Comparison of ENCODE assay signal across 20 cellular contexts in genomic region chr12:93080452-93080851, GRCh38.
DNase-seq lines count a peak whose midpoint lies in the region; ATAC-seq and TF ChIP-seq lines count a peak whose summit lies in the region.
"Had no signal": no experiment of that assay in that cellular context is flagged by ENCODE, and none has a peak within 500 bp of the region (broad histone marks: within the 10 kb centered on the region; RNA-seq: fewer than 3 reads in every experiment).

No MANE protein-coding gene starts in this region.

- no peaks in the 10 kb centered on the region for H3K36me3 ChIP-seq in HUES6 (ENCODE audit: control insufficient read depth, insufficient read depth, low read length)
- H3K36me3 ChIP-seq in skeletal muscle satellite cell (ENCODE audit: insufficient read depth, low read length) = no peaks in the 10 kb centered on the region
- H3K36me3 ChIP-seq in colonic mucosa = no peaks in the 10 kb centered on the region
- H3K36me3 ChIP-seq: prostate gland, spleen, upper lobe of left lung had no signal

- peaks cover 35% of the 10 kb centered on the region for H3K4me1 ChIP-seq in HUES6 (ENCODE audit: control insufficient read depth, insufficient read depth, low read length)
- peaks cover 14% of the 10 kb centered on the region for H3K4me1 ChIP-seq in skeletal muscle satellite cell (ENCODE audit: control insufficient read depth, insufficient read depth, low read length)
- H3K4me1 ChIP-seq in colonic mucosa = no peaks in the 10 kb centered on the region
- H3K4me1 ChIP-seq: prostate gland, spleen, upper lobe of left lung had no signal

- no peaks in the 10 kb centered on the region for H3K36me3 Mint-ChIP-seq in chondrocyte (ENCODE audit: low read depth)
- H3K36me3 Mint-ChIP-seq: activated naive CD8-positive, alpha-beta T cell; naive thymus-derived CD8-positive, alpha-beta T cell had no signal

- H3K27ac ChIP-seq in HUES6 (ENCODE audit: low read depth, low read length) (peak overlapping the region; percentile 86), colonic mucosa (no peak overlapping the region)
- H3K27ac ChIP-seq: spleen, upper lobe of left lung had no signal

- ATAC-seq in GM18909 (IDR thresholded peaks at IDR 0.05; ENCODE audit: poor library complexity, unreplicated experiment) (no peak), HG03469 (IDR thresholded peaks at IDR 0.05; ENCODE audit: unreplicated experiment) (no peak)
- ATAC-seq: activated T-helper 17 cell treated with anti-CD3 and anti-CD28 coated beads, Interleukin-2, amount 50 U/mL, for 72 hours; naive thymus-derived CD8-positive, alpha-beta T cell; stimulated activated naive CD8-positive, alpha-beta T cell treated with anti-CD3 and anti-CD28 coated beads, Interleukin-15, amount 100 ng/mL, for 72 hours had no signal

- intact Hi-C loops in colonic mucosa (cut with DNase I) = no loop called here

- H3K9me3 ChIP-seq in HUES6 (ENCODE audit: control insufficient read depth, insufficient read depth, low read depth, low read length) (no peaks in the 10 kb centered on the region), skeletal muscle satellite cell (replicated peaks; ENCODE audit: low read length) (no peaks in the 10 kb centered on the region), colonic mucosa (no peaks in the 10 kb centered on the region)
- H3K9me3 ChIP-seq: prostate gland, spleen, upper lobe of left lung had no signal

- DNase-seq in chondrocyte (ENCODE audit: low spot score) (no peak), iPS-NIHi7 (ENCODE audit: extremely low spot score) (peak; percentile 60), colonic mucosa (no peak)
- DNase-seq: cortex of kidney; DND-41; naive thymus-derived CD8-positive, alpha-beta T cell; NCI-H1436; NCI-H526 treated with DMSO at 0.1 percent for 48 hours; Right ventricle myocardium superior; spleen; stimulated activated CD4-positive, alpha-beta T cell treated with anti-CD3 and anti-CD28 coated beads, Interleukin-4, amount 100 ng/mL, for 24 hours; stimulated activated naive CD8-positive, alpha-beta T cell treated with anti-CD3 and anti-CD28 coated beads, Interleukin-15, amount 100 ng/mL, for 72 hours; upper lobe of left lung had no signal

- H3K4me3 ChIP-seq in HUES6 (ENCODE audit: low read depth, low read length) (peak overlapping the region; percentile 42), skeletal muscle satellite cell (ENCODE audit: low read length) (no peak overlapping the region), colonic mucosa (no peak overlapping the region)
- H3K4me3 ChIP-seq: prostate gland, spleen, upper lobe of left lung had no signal

- H3K9ac ChIP-seq in HUES6 (ENCODE audit: low read length) (peak overlapping the region; percentile 58), skeletal muscle satellite cell (ENCODE audit: low read depth, low read length) (no peak overlapping the region), colonic mucosa (ENCODE audit: low read depth in 2 of 2, low read length in 2 of 2) (no peak overlapping the region)

- peak overlapping the region; percentile 92 for H3K27ac Mint-ChIP-seq in chondrocyte (ENCODE audit: unreplicated experiment)
- H3K27ac Mint-ChIP-seq: activated naive CD8-positive, alpha-beta T cell; activated T-helper 17 cell treated with anti-CD3 and anti-CD28 coated beads, Interleukin-2, amount 50 U/mL, for 72 hours; naive thymus-derived CD8-positive, alpha-beta T cell had no signal

- peaks cover 2% of the 10 kb centered on the region for H3K9me3 Mint-ChIP-seq in chondrocyte (ENCODE audit: low read depth)
- H3K9me3 Mint-ChIP-seq: activated T-helper 17 cell treated with anti-CD3 and anti-CD28 coated beads, Interleukin-2, amount 50 U/mL, for 72 hours had no signal

- H3K27me3 Mint-ChIP-seq in chondrocyte (ENCODE audit: low read depth) = no peaks in the 10 kb centered on the region
- H3K27me3 Mint-ChIP-seq: activated T-helper 17 cell treated with anti-CD3 and anti-CD28 coated beads, Interleukin-2, amount 50 U/mL, for 72 hours; stimulated activated naive CD8-positive, alpha-beta T cell treated with anti-CD3 and anti-CD28 coated beads, Interleukin-15, amount 100 ng/mL, for 72 hours had no signal

- TF ChIP-seq CTCF in chondrocyte (IDR thresholded peaks at IDR 0.05) (no peak), colonic mucosa (IDR thresholded peaks at IDR 0.05) (no peak)

- H3K4me3 Mint-ChIP-seq in chondrocyte (ENCODE audit: unreplicated experiment) = peak overlapping the region; percentile 12
- H3K4me3 Mint-ChIP-seq: activated naive CD8-positive, alpha-beta T cell; activated T-helper 17 cell treated with anti-CD3 and anti-CD28 coated beads, Interleukin-2, amount 50 U/mL, for 72 hours; naive thymus-derived CD8-positive, alpha-beta T cell; stimulated activated naive CD8-positive, alpha-beta T cell treated with anti-CD3 and anti-CD28 coated beads, Interleukin-15, amount 100 ng/mL, for 72 hours had no signal

- peaks cover 8% of the 10 kb centered on the region for H3K27me3 ChIP-seq in HUES6 (ENCODE audit: control insufficient read depth, insufficient read depth, low read length)
- no peaks in the 10 kb centered on the region for H3K27me3 ChIP-seq in skeletal muscle satellite cell (ENCODE audit: control insufficient read depth, insufficient read depth, low read length)
- no peaks in the 10 kb centered on the region for H3K27me3 ChIP-seq in colonic mucosa
- H3K27me3 ChIP-seq: spleen, upper lobe of left lung had no signal

- peaks cover 30% of the 10 kb centered on the region for H3K4me1 Mint-ChIP-seq in chondrocyte (ENCODE audit: low read depth)
- H3K4me1 Mint-ChIP-seq: activated T-helper 17 cell treated with anti-CD3 and anti-CD28 coated beads, Interleukin-2, amount 50 U/mL, for 72 hours; naive thymus-derived CD8-positive, alpha-beta T cell; stimulated activated naive CD8-positive, alpha-beta T cell treated with anti-CD3 and anti-CD28 coated beads, Interleukin-15, amount 100 ng/mL, for 72 hours had no signal

- peak overlapping the region; percentile 31 for H3K4me2 ChIP-seq in skeletal muscle satellite cell (ENCODE audit: low read length)
